Comparison of ENCODE assay signal across 23 cellular contexts in the genomic region with DNA sequence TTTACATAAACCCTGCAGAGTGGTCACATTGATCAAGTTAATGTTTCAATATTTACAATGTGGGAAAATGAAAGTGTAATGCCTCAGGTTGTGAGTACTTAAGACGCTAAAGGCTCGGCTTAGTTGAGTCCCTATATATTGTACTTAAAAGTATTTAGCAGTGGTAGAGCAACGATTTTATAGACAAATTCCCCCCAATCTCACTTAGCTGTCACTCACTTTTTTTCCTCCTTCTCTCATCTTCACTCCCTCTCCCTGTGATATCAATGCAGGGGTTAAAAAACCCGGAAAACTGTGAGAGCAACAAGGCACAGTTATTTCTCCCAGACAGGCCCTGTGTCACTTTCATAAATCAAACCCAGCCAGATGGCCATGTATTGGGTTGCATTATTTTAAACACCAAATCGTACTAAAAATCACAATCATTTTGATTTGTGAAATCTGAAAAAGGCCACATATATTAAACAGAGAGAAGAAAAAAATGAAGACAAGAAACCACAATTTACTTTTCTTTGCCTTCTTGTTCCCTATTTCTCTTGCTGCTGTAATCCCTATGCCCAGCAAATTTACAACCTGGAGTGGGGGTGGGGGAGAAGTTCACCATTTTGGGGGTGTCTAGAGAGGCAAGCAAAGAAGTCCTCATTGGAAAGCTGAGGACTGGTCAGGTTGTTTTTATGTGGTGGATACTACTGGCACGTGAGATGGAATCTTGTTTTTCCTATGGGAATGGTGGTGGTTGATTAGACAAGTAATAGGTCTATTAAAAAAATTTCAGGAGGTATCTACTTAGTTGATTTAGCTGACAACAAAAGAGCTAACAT. TPM values are rescaled to one million over a fixed set of nuclear protein-coding genes. Genes with fewer than 3 reads are reported as not detected.
DNase-seq lines count a peak whose midpoint lies in the region; ATAC-seq lines count a peak whose summit lies in the region.
"Had no signal": no experiment of that assay in that cellular context is flagged by ENCODE, and none has a peak within 500 bp of the region (broad histone marks: within the 10 kb centered on the region; RNA-seq: fewer than 3 reads in every experiment).

No MANE protein-coding gene starts in this region.

- H3K36me3 Mint-ChIP-seq in naive B cell = peaks cover 14 to 21% of the 10 kb centered on the region in 2 donors

- peaks cover 0 to 54% (median 18%) of the 10 kb centered on the region in 7 donors for H3K9me3 Mint-ChIP-seq in naive B cell

- peak overlapping the region; percentile 88 for H3K27ac ChIP-seq in caudate nucleus (ENCODE audit: low read depth, low read length)
- H3K27ac ChIP-seq: A549, C4-2B, lower lobe of right lung, prostate gland, stomach had no signal

- peak overlapping the region in 1 of 8 donors; percentile 76 for H3K4me3 Mint-ChIP-seq in naive B cell
- H3K4me3 Mint-ChIP-seq: activated CD4-positive, alpha-beta T cell treated with anti-CD3 and anti-CD28 coated beads for 36 hours; activated CD8-positive, alpha-beta memory T cell treated with anti-CD3 and anti-CD28 coated beads, Interleukin-2, amount 10 ng/mL, durations not matched to agents 7 days and 5 days; activated naive CD8-positive, alpha-beta T cell treated with anti-CD3 and anti-CD28 coated beads, Interleukin-2, amount 50 U/mL, for 24 hours had no signal

- peaks cover 60 to 75% (median 63%) of the 10 kb centered on the region in 3 donors for H3K27me3 Mint-ChIP-seq in naive B cell

- no peak for ATAC-seq in naive B cell (ENCODE audit: low read depth in 2 of 2)
- ATAC-seq: A549; activated CD4-positive, alpha-beta T cell treated with anti-CD3 and anti-CD28 coated beads for 36 hours; activated CD8-positive, alpha-beta memory T cell treated with anti-CD3 and anti-CD28 coated beads, Interleukin-2, amount 10 ng/mL, durations not matched to agents 7 days and 5 days; activated naive CD8-positive, alpha-beta T cell treated with anti-CD3 and anti-CD28 coated beads, Interleukin-2, amount 50 U/mL, for 24 hours; lower lobe of right lung had no signal

- peaks cover 22 to 33% (median 32%) of the 10 kb centered on the region in 3 donors for H3K4me1 Mint-ChIP-seq in naive B cell

- peak overlapping the region in 5 of 6 donors; percentile 4 to 88 (median 62) for H3K27ac Mint-ChIP-seq in naive B cell
- H3K27ac Mint-ChIP-seq: activated CD4-positive, alpha-beta T cell treated with anti-CD3 and anti-CD28 coated beads for 36 hours; activated CD8-positive, alpha-beta memory T cell treated with anti-CD3 and anti-CD28 coated beads, Interleukin-2, amount 10 ng/mL, durations not matched to agents 7 days and 5 days; activated naive CD8-positive, alpha-beta T cell treated with anti-CD3 and anti-CD28 coated beads, Interleukin-2, amount 50 U/mL, for 24 hours had no signal

- DNase-seq in NCI-H82 (lab: John Stamatoyannopoulos, UW) (peak; percentile 12), NCI-H82 treated with DMSO at 0.1 percent for 48 hours (lab: John Stamatoyannopoulos, UW; ENCODE audit: unreplicated experiment) (no peak), caudate nucleus (lab: John Stamatoyannopoulos, UW) (peak in 1 of 61 donors; percentile 43), naive B cell (no peak), SW 1271 (lab: John Stamatoyannopoulos, UW) (no peak), ecto neural progenitor cell (ENCODE audit: low spot score) (no peak)
- no peak for DNase-seq in activated naive CD4-positive, alpha-beta T cell treated with Interleukin-2 at 50 U/mL for 16 hours
- no peak for DNase-seq in effector CD8-positive, alpha-beta T cell (lab: John Stamatoyannopoulos, UW)
- DNase-seq: activated CD4-positive, alpha-beta T cell treated with anti-CD3 and anti-CD28 coated beads for 36 hours; activated CD8-positive, alpha-beta memory T cell treated with anti-CD3 and anti-CD28 coated beads, Interleukin-2, amount 10 ng/mL, durations not matched to agents 7 days and 5 days; activated naive CD8-positive, alpha-beta T cell treated with anti-CD3 and anti-CD28 coated beads, Interleukin-2, amount 50 U/mL, for 24 hours; central memory CD4-positive, alpha-beta T cell; effector memory CD4-positive, alpha-beta T cell; GDM1; lower lobe of right lung; NCI-H1417 treated with DMSO at 0.1 percent for 48 hours; RPMI8226; stimulated activated CD4-positive, alpha-beta T cell treated with anti-CD3 and anti-CD28 coated beads, Interleukin-4, amount 100 ng/mL, for 1 hour; stomach had no signal

RNA-seq across cellular contexts. Expression of gene POU3F3, which starts 5.6 kb away (rescaled TPM):
- not detected for polyA plus RNA-seq in naive B cell (ENCODE audit: low read depth in 6 of 6)
- polyA plus RNA-seq: smooth muscle cell had no signal
